34 cellular contexts compared by ENCODE assay signal in genomic region chr5:3060283-3060682, GRCh38.
"Had no signal": no experiment of that assay in that cellular context is flagged by ENCODE, and none has a peak within 500 bp of the region (broad histone marks: within the 10 kb centered on the region; RNA-seq: fewer than 3 reads in every experiment).

No MANE protein-coding gene starts in this region.

- H3K9me3 ChIP-seq: MG63 had no signal

- DNase-seq: Karpas-422, Kasumi-1, MG63, MM.1S, MV-4-11, NCI-H1048, NCI-H1092, NCI-H1092 treated with DMSO at 0.1 percent for 48 hours, NCI-H1105, NCI-H1105 treated with DMSO at 0.1 percent for 48 hours, NCI-H1417, NCI-H1417 treated with DMSO at 0.1 percent for 48 hours, NCI-H1436, NCI-H1436 treated with DMSO at 0.1 percent for 48 hours, NCI-H146, NCI-H1694, NCI-H1694 treated with DMSO at 0.1 percent for 48 hours, NCI-H187, NCI-H187 treated with DMSO at 0.1 percent for 48 hours, NCI-H1930, NCI-H2029, NCI-H2081, NCI-H2081 treated with DMSO at 0.1 percent for 48 hours, NCI-H2107, NCI-H2171, NCI-H2171 treated with DMSO at 0.1 percent for 48 hours, NCI-H2227 treated with DMSO at 0.1 percent for 48 hours, NCI-H226, NCI-H345, NCI-H446, NCI-H446 treated with DMSO at 0.1 percent for 48 hours, NCI-H510A, NCI-H510A treated with DMSO at 0.1 percent for 48 hours, NCI-H524 had no signal

- H3K36me3 ChIP-seq: MG63 had no signal

- H3K4me3 ChIP-seq: MG63 had no signal
